8 cellular contexts compared by ENCODE assay signal in the genomic region with DNA sequence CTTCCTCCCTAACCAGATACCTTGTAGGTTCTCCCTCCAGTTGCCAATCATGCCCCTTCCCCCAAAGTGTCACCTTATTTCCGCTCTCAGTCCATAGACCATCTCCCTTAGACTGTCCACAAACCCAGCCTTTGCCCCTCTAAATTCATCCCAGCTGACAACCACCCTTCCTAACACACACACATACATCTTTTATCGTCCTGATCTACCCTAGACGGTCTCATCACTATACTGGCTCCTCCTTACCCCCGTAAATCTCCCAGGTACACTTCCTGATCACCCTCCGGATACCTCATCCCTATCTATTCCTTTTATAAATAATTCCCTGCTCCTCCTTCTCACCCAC. TPM values are rescaled to one million over a fixed set of nuclear protein-coding genes. Genes with fewer than 3 reads are reported as not detected.
DNase-seq lines count a peak whose midpoint lies in the region; ATAC-seq, FAIRE-seq and TF ChIP-seq lines count a peak whose summit lies in the region.

No MANE protein-coding gene starts in this region.

- H3K4me3 ChIP-seq in A549: peak overlapping the region; percentile 99
- peak overlapping the region; percentile 98 for H3K4me3 ChIP-seq in SJCRH30
- peak overlapping the region; percentile 76 to 92 for H3K4me3 ChIP-seq in foreskin fibroblast (ENCODE audit: low read depth in 1 of 2, low read length in 2 of 2)
- peak overlapping the region; percentile 90 for H3K4me3 ChIP-seq in skeletal muscle cell (ENCODE audit: low read depth, low read length)

- H3K27ac ChIP-seq in A549: peak overlapping the region; percentile 100
- peak overlapping the region; percentile 96 for H3K27ac ChIP-seq in SJCRH30

- CTCF ChIA-PET in A549 (lab: Yijun Ruan, JAX): no interaction called here

- peaks cover 12% of the 10 kb centered on the region; the same call in 1 of the 3 replicates for H3K4me1 ChIP-seq in A549
- no peaks in the 10 kb centered on the region for H3K4me1 ChIP-seq in SJCRH30

- no peaks in the 10 kb centered on the region for H3K27me3 ChIP-seq in SJCRH30

- POLR2A ChIA-PET in A549 (lab: Yijun Ruan, JAX): no interaction called here

- ATAC-seq in A549: peak; percentile 19 to 44; a peak in 4 of 6 replicates
- ATAC-seq in HG03135 (IDR thresholded peaks at IDR 0.05; ENCODE audit: unreplicated experiment): no peak

- FAIRE-seq in A549 (lab: Jason Lieb, UNC): no peak
- FAIRE-seq in GM19239 (lab: Jason Lieb, UNC): peak; percentile 23

- H3K36me3 ChIP-seq in SJCRH30: peaks cover 3% of the 10 kb centered on the region; the same call in 1 of the 2 replicates

- H3K4me2 ChIP-seq in A549: peak overlapping the region; percentile 92

- TF ChIP-seq CTCF in A549 (IDR thresholded peaks at IDR 0.05): no peak
- TF ChIP-seq CTCF in foreskin fibroblast (IDR thresholded peaks at IDR 0.05; ENCODE audit: low read depth, low read length): no peak

- no peak for TF ChIP-seq POLR2A in A549 (IDR thresholded peaks at IDR 0.05; ENCODE audit: low read length)

- TF ChIP-seq EP300 in A549 (IDR thresholded peaks at IDR 0.05): no peak

- DNase-seq in A549 (ENCODE audit: low read depth in 1 of 2, low spot score in 1 of 2) (no peak), GM19239 (ENCODE audit: insufficient read length, low spot score) (no peak), SJCRH30 (no peak), foreskin fibroblast (no peak), skeletal muscle cell (ENCODE audit: low read depth) (no peak), mesenteric fat pad (ENCODE audit: low spot score) (no peak), DMS 273 (lab: John Stamatoyannopoulos, UW; ENCODE audit: unreplicated experiment) (no peak)

- TF ChIP-seq RAD21 in A549 (conservative IDR thresholded peaks at IDR 0.05 in 1 of 2, IDR thresholded peaks at IDR 0.05 in 1 of 2): no peak

- 18% methylated on average over 5 of the region's 5 CpGs for WGBS in A549 (ENCODE audit: missing lambda C conversion rate)

- H3K9me3 ChIP-seq in A549: no peaks in the 10 kb centered on the region
- H3K9me3 ChIP-seq in SJCRH30 (replicated peaks): no peaks in the 10 kb centered on the region

TF ChIP-seq in A549, 52 proteins besides CTCF, POLR2A, EP300 and RAD21:
- TF ChIP-seq ESRRA (IDR thresholded peaks at IDR 0.05; ENCODE audit: borderline replicate concordance, low read length): no peak
- no peak for TF ChIP-seq PHF8 (IDR thresholded peaks at IDR 0.05; ENCODE audit: borderline replicate concordance, low read depth)
- no peak for TF ChIP-seq SMC3 (IDR thresholded peaks at IDR 0.05)
- no peak for TF ChIP-seq FOXS1 (CRISPR knock-in tag; IDR thresholded peaks at IDR 0.05)
- TF ChIP-seq NFE2L2 (conservative IDR thresholded peaks at IDR 0.05; ENCODE audit: low read length): no peak
- TF ChIP-seq KDM5A (IDR thresholded peaks at IDR 0.05): no peak
- TF ChIP-seq, protein P1, sequence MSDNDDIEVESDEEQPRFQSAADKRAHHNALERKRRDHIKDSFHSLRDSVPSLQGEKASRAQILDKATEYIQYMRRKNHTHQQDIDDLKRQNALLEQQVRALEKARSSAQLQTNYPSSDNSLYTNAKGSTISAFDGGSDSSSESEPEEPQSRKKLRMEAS (IDR thresholded peaks at IDR 0.05): no peak
- no peak for TF ChIP-seq ZC3H11A (IDR thresholded peaks at IDR 0.05)
- TF ChIP-seq, protein P2, sequence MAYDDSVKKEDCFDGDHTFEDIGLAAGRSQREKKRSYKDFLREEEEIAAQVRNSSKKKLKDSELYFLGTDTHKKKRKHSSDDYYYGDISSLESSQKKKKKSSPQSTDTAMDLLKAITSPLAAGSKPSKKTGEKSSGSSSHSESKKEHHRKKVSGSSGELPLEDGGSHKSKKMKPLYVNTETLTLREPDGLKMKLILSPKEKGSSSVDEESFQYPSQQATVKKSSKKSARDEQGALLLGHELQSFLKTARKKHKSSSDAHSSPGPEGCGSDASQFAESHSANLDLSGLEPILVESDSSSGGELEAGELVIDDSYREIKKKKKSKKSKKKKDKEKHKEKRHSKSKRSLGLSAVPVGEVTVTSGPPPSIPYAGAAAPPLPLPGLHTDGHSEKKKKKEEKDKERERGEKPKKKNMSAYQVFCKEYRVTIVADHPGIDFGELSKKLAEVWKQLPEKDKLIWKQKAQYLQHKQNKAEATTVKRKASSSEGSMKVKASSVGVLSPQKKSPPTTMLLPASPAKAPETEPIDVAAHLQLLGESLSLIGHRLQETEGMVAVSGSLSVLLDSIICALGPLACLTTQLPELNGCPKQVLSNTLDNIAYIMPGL (CRISPR knock-in tag; IDR thresholded peaks at IDR 0.05; ENCODE audit: borderline replicate concordance): no peak
- no peak for TF ChIP-seq NR3C1 (IDR thresholded peaks at IDR 0.05)
- no peak for TF ChIP-seq HOXA7 (CRISPR knock-in tag; IDR thresholded peaks at IDR 0.05)
- TF ChIP-seq TP53 (CRISPR knock-in tag; IDR thresholded peaks at IDR 0.05): no peak
- TF ChIP-seq, protein P3, sequence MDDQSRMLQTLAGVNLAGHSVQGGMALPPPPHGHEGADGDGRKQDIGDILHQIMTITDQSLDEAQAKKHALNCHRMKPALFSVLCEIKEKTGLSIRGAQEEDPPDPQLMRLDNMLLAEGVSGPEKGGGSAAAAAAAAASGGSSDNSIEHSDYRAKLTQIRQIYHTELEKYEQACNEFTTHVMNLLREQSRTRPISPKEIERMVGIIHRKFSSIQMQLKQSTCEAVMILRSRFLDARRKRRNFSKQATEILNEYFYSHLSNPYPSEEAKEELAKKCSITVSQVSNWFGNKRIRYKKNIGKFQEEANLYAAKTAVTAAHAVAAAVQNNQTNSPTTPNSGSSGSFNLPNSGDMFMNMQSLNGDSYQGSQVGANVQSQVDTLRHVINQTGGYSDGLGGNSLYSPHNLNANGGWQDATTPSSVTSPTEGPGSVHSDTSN (IDR thresholded peaks at IDR 0.05): no peak
- no peak for TF ChIP-seq BHLHE40 (IDR thresholded peaks at IDR 0.05; ENCODE audit: low read depth, low read length)
- TF ChIP-seq JUN (IDR thresholded peaks at IDR 0.05): no peak
- TF ChIP-seq RNF2 (IDR thresholded peaks at IDR 0.05; ENCODE audit: borderline replicate concordance, low read depth): no peak
- TF ChIP-seq HEYL (CRISPR knock-in tag; IDR thresholded peaks at IDR 0.05): no peak
- no peak for TF ChIP-seq MAZ (IDR thresholded peaks at IDR 0.05; ENCODE audit: borderline replicate concordance, low read depth, low read length)
- TF ChIP-seq, protein P4, sequence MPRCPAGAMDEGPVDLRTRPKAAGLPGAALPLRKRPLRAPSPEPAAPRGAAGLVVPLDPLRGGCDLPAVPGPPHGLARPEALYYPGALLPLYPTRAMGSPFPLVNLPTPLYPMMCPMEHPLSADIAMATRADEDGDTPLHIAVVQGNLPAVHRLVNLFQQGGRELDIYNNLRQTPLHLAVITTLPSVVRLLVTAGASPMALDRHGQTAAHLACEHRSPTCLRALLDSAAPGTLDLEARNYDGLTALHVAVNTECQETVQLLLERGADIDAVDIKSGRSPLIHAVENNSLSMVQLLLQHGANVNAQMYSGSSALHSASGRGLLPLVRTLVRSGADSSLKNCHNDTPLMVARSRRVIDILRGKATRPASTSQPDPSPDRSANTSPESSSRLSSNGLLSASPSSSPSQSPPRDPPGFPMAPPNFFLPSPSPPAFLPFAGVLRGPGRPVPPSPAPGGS (IDR thresholded peaks at IDR 0.05): no peak

RNA-seq across cellular contexts. Expression of a gene that starts 0.8 kb away (rescaled TPM):
- polyA plus RNA-seq in A549 (2011; rRNA removed) (65.2 and 66.1 TPM in 2 replicates), A549 (2017; fragmentation: RNase III; extraction: RNeasy Plus Mini Kit Qiagen cat#74134 plus additional on column Dnase treatment) (71.7 to 81.3 TPM (median 73.4 TPM) in 3 replicates)
- polyA plus RNA-seq in A549 (2012; cell fraction: cytosol; rRNA removed): 23.4 and 28.0 TPM in 2 replicates
- 4.3 and 5.5 TPM in 2 replicates for polyA plus RNA-seq in A549 (2012; cell fraction: nucleus; rRNA removed)
- 5.5 and 6.7 TPM in 2 replicates for polyA minus RNA-seq in A549 (2011; rRNA and poly(A)+ RNA removed)
- total RNA-seq in SJCRH30 (2014; rRNA removed; shearing (Covaris generic)): 35.2 and 41.4 TPM in 2 replicates
- 63.2 TPM for total RNA-seq in mesenteric fat pad

RNA-seq across cellular contexts. Expression of a gene that starts 0.9 kb away (rescaled TPM):
- polyA plus RNA-seq in A549 (2011; rRNA removed): 7.3 and 16.4 TPM in 2 replicates
- 5.0 and 6.4 TPM in 2 replicates for polyA plus RNA-seq in A549 (2012; cell fraction: cytosol; rRNA removed)
- polyA plus RNA-seq in A549 (2012; cell fraction: nucleus; rRNA removed): 13.0 and 13.8 TPM in 2 replicates
- 4.9 to 5.7 TPM (median 5.4 TPM) in 3 replicates for polyA plus RNA-seq in A549 (2017; fragmentation: RNase III; extraction: RNeasy Plus Mini Kit Qiagen cat#74134 plus additional on column Dnase treatment)
- polyA minus RNA-seq in A549 (2011; rRNA and poly(A)+ RNA removed): 51.9 and 55.0 TPM in 2 replicates
- total RNA-seq in SJCRH30 (2014; rRNA removed; shearing (Covaris generic)): 7.1 and 10.4 TPM in 2 replicates
- 42.3 TPM for total RNA-seq in mesenteric fat pad

RNA-seq across cellular contexts. Expression of a gene that starts 43.7 kb away (rescaled TPM):
- polyA plus RNA-seq in A549 (2011; rRNA removed) (not detected in 2 replicates), A549 (2017; fragmentation: RNase III; extraction: RNeasy Plus Mini Kit Qiagen cat#74134 plus additional on column Dnase treatment) (not detected in 3 replicates)
- not detected in 2 replicates for polyA plus RNA-seq in A549 (2012; cell fraction: cytosol; rRNA removed)
- polyA plus RNA-seq in A549 (2012; cell fraction: nucleus; rRNA removed): not detected in 2 replicates
- polyA minus RNA-seq in A549 (2011; rRNA and poly(A)+ RNA removed): not detected in 2 replicates
- total RNA-seq in SJCRH30 (2014; rRNA removed; shearing (Covaris generic)): not detected in 2 replicates
- total RNA-seq in mesenteric fat pad: not detected

RNA-seq across cellular contexts. Expression of a gene that starts 49.4 kb away (rescaled TPM):
- polyA plus RNA-seq in A549 (2011; rRNA removed) (not detected in 2 replicates), A549 (2017; fragmentation: RNase III; extraction: RNeasy Plus Mini Kit Qiagen cat#74134 plus additional on column Dnase treatment) (not detected in 3 replicates)
- not detected in 2 replicates for polyA plus RNA-seq in A549 (2012; cell fraction: cytosol; rRNA removed)
- polyA plus RNA-seq in A549 (2012; cell fraction: nucleus; rRNA removed): not detected in 2 replicates
- 2.4 TPM in 1 of 2 replicates, not detected in the other for polyA minus RNA-seq in A549 (2011; rRNA and poly(A)+ RNA removed)
- total RNA-seq in SJCRH30 (2014; rRNA removed; shearing (Covaris generic)): not detected in 2 replicates
- not detected for total RNA-seq in mesenteric fat pad
